15 cellular contexts compared by ENCODE assay signal in the genomic region with DNA sequence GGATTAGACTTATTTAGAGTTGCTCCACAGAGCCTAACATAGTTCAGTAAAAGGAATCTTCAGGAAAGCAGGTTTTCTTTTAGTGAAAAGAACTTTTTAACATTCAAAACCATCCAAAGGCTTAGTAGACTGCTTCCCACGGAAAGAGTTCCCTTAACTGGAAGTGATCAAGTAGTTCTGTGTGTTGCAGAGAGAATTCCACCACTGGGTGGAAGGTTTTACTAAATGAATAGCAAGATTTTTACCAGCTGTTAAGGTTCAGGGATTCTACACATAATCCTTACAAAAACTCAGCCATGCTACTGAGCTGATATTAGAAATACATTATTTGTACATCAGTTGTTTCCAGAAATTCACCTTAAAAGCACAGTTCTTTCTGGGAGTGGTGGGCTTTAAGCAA.
"Had no signal": no experiment of that assay in that cellular context is flagged by ENCODE, and none has a peak within 500 bp of the region (broad histone marks: within the 10 kb centered on the region; RNA-seq: fewer than 3 reads in every experiment).

No MANE protein-coding gene starts in this region.

- ATAC-seq: naive thymus-derived CD8-positive, alpha-beta T cell; T-cell; upper lobe of right lung had no signal

- H3K36me3 ChIP-seq: breast epithelium, left ventricle myocardium inferior, suprapubic skin, upper lobe of right lung had no signal

- DNase-seq: activated naive CD8-positive, alpha-beta T cell treated with anti-CD3 and anti-CD28 coated beads, Interleukin-2, amount 10 ng/mL, durations not matched to agents 7 days and 5 days; aorta; erythroblast; hypothalamus; kidney; left ventricle myocardium inferior; mucosa of descending colon; naive thymus-derived CD8-positive, alpha-beta T cell; posterior cingulate gyrus; small intestine; T-cell; T-helper 9 cell; upper lobe of right lung had no signal

- H3K4me1 ChIP-seq: breast epithelium, upper lobe of right lung had no signal

- H3K4me3 ChIP-seq: breast epithelium, left ventricle myocardium inferior, mucosa of descending colon, suprapubic skin, upper lobe of right lung had no signal

- H3K27me3 ChIP-seq: breast epithelium, suprapubic skin, upper lobe of right lung had no signal

- H3K9me3 ChIP-seq: breast epithelium, left ventricle myocardium inferior, mucosa of descending colon, suprapubic skin, upper lobe of right lung had no signal

- H3K27ac ChIP-seq: breast epithelium, left ventricle myocardium inferior, suprapubic skin, upper lobe of right lung had no signal
